ENCODE assay signal across 8 cellular contexts in the genomic region with DNA sequence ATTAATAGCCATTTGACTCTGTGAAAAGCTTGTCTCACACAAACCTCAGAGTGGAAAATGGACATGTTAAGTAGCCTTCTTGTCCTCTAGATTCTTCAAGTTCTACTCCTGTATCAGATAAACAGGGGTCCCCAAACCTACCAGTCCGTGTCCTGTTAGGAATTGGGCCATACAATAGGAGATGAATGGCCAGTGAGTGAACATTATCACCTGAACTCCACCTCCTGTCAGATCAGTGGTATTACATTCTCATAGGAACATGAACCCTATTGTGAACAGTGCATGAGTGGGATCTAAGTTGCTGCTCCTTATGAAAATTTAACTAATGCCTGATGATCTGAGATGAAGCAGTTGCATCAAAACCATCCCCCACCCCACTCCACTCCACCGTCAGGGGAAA.
DNase-seq lines count a peak whose midpoint lies in the region; ATAC-seq and TF ChIP-seq lines count a peak whose summit lies in the region.

No MANE protein-coding gene starts in this region.

- no peaks in the 10 kb centered on the region for H3K4me1 Mint-ChIP-seq in H9

- peak overlapping the region in 1 of 3 experiments; percentile 43; a peak in 1 of 7 replicates for H3K27ac Mint-ChIP-seq in H9

- no peak overlapping the region for H3K18ac ChIP-seq in H9 (ENCODE audit: insufficient read length, low read depth, low read length)

- no peak overlapping the region for H3K9ac ChIP-seq in H9 (ENCODE audit: extremely low read depth, insufficient read length, low read length)

- H3K79me1 ChIP-seq in H9 (ENCODE audit: insufficient read depth, low read depth, low read length, poor library complexity, severe bottlenecking), result no peaks in the 10 kb centered on the region

- H3T11ph ChIP-seq in H9 (ENCODE audit: low read length), result no peak overlapping the region

- H2BK15ac ChIP-seq in H9 (ENCODE audit: low read depth, low read length), result no peak overlapping the region

- no peak overlapping the region for H3K4me3 ChIP-seq in Panc1 (ENCODE audit: low read depth in 2 of 2, low read length in 2 of 2)

- no peak overlapping the region for H3K4me3 Mint-ChIP-seq in H9

- no peak overlapping the region for H2AK5ac ChIP-seq in H9 (ENCODE audit: insufficient read length, low read length)

- no peaks in the 10 kb centered on the region for H3K4me1 ChIP-seq in H9 (ENCODE audit: insufficient read depth, low read length)
- H3K4me1 ChIP-seq in Panc1 (ENCODE audit: control insufficient read depth, insufficient read depth, low read length), result no peaks in the 10 kb centered on the region

- H2BK20ac ChIP-seq in H9 (ENCODE audit: low read depth, low read length, poor library complexity, severe bottlenecking), result no peak overlapping the region

- H3K14ac ChIP-seq in H9 (ENCODE audit: insufficient read depth, low read length), result no peak overlapping the region

- H4K20me1 ChIP-seq in H9 (ENCODE audit: control insufficient read depth, insufficient read depth, insufficient read length), result no peaks in the 10 kb centered on the region

- no peaks in the 10 kb centered on the region; the same call in 1 of the 2 replicates for H3K27me3 Mint-ChIP-seq in H9 (ENCODE audit: low read depth)

- CTCF ChIA-PET in Panc1 (lab: Charles Lee), result no interaction called here

- no peak overlapping the region for H3K4me2 ChIP-seq in H9 (ENCODE audit: insufficient read depth, insufficient read length, low read length)

- TF ChIP-seq CTCF in H9 (conservative IDR thresholded peaks at IDR 0.05) (peak; percentile 70), Panc1 (IDR thresholded peaks at IDR 0.05) (peak; percentile 49)

- no peak overlapping the region for H4K5ac ChIP-seq in H9 (ENCODE audit: insufficient read length, low read depth, low read length)

- peaks cover 0 to 5% of the 10 kb centered on the region in 2 experiments; a peak in 2 of 5 replicates for H3K9me3 Mint-ChIP-seq in H9

- H4K91ac ChIP-seq in H9 (ENCODE audit: insufficient read length, low read depth, low read length), result no peak overlapping the region

- H3K36me3 Mint-ChIP-seq in H9 (ENCODE audit: insufficient read depth in 1 of 3, low read depth in 3 of 3), result peaks cover 0 to 5% (median 0%) of the 10 kb centered on the region in 3 experiments; a peak in 3 of 7 replicates

- H3K4ac ChIP-seq in H9 (ENCODE audit: low read depth, low read length), result no peak overlapping the region

- DNase-seq in GM03348 (ENCODE audit: low spot score) (peak; percentile 13), H9 (no peak), Panc1 (ENCODE audit: low read depth, low spot score) (peak; percentile 7), iPS-NIHi11 (ENCODE audit: low spot score) (peak; percentile 14), activated gamma-delta T cell (lab: John Stamatoyannopoulos, UW) (no peak), cerebellum (ENCODE audit: low spot score) (no peak), DMS153 (lab: John Stamatoyannopoulos, UW) (no peak)
- DNase-seq in activated CD4-positive, alpha-beta T cell treated with anti-CD3 and anti-CD28 coated beads, Interleukin-2, amount 50 U/mL, for 1 hour, result no peak

- no peaks in the 10 kb centered on the region for H3K36me3 ChIP-seq in Panc1 (ENCODE audit: control insufficient read depth, insufficient read depth, low read length)

- H4K8ac ChIP-seq in H9 (replicated peaks; ENCODE audit: insufficient read length, low read depth, low read length), result no peak overlapping the region

- in situ Hi-C loops in Panc1 (cut with HindIII; ENCODE audit: low pct_unique_long_range_greater_than_20kb, low sequenced_read_pairs), result no loop called here

- WGBS in H9 (ENCODE audit: extremely low coverage, insufficient read length, low lambda C conversion rate), result no CpG with 5 or more reads among the region's 2 CpGs

- no peak overlapping the region for H2BK5ac ChIP-seq in H9 (ENCODE audit: insufficient read length, low read length)

- no peaks in the 10 kb centered on the region for H3K23me2 ChIP-seq in H9 (ENCODE audit: insufficient read length, low read depth, low read length, poor library complexity, severe bottlenecking)

- POLR2A ChIA-PET in Panc1 (lab: Charles Lee), result no interaction called here

- no peak overlapping the region for H3K56ac ChIP-seq in H9 (ENCODE audit: insufficient read length, low read depth, low read length)

- H3K9me3 ChIP-seq in H9 (ENCODE audit: control insufficient read depth, low read depth, low read length), result no peaks in the 10 kb centered on the region
- no peaks in the 10 kb centered on the region for H3K9me3 ChIP-seq in Panc1 (ENCODE audit: control insufficient read depth, insufficient read depth, low read depth, low read length)

- H3K27ac ChIP-seq in H9 (ENCODE audit: insufficient read length, low read depth, low read length) (no peak overlapping the region), Panc1 (ENCODE audit: low read length) (no peak overlapping the region)

- no peaks in the 10 kb centered on the region for H3K79me2 ChIP-seq in H9 (ENCODE audit: insufficient read depth, low read length)

- no peak overlapping the region for H3K23ac ChIP-seq in H9 (ENCODE audit: insufficient read length, low read depth, low read length)

- intact Hi-C loops in Panc1 (cut with micrococcal nuclease; ENCODE audit: unreplicated experiment), result no loop called here

- H2BK12ac ChIP-seq in H9 (ENCODE audit: insufficient read length, low read depth, low read length), result no peak overlapping the region

- no TSS peak for BruUV-seq in Panc1 (replicated peaks; lab: Mats Ljungman, UMichigan)

- peak; percentile 74; the same call in 1 of the 2 replicates for ATAC-seq in Panc1

- no peak overlapping the region for H2BK120ac ChIP-seq in H9 (ENCODE audit: low read depth, low read length, poor library complexity, severe bottlenecking)

- no peak overlapping the region for H2AFZ ChIP-seq in H9 (ENCODE audit: low read length)

- H3K27me3 ChIP-seq in H9 (ENCODE audit: insufficient read depth, low read length) (no peaks in the 10 kb centered on the region), Panc1 (ENCODE audit: control insufficient read depth, insufficient read depth, low read length) (no peaks in the 10 kb centered on the region)

Comparison
In these comparisons a context has a peak if more than half of its experiments do, and no peak if none do; other contexts are left out.
1. DNase-seq: peak in GM03348 (single experiment), Panc1 (single experiment) and iPS-NIHi11 (single experiment); none in H9 (single experiment), activated CD4-positive, alpha-beta T cell treated with anti-CD3 and anti-CD28 coated beads, Interleukin-2, amount 50 U/mL, for 1 hour (single experiment), activated gamma-delta T cell (single experiment), cerebellum (single experiment) and DMS153 (single experiment).